In the genomic region with DNA sequence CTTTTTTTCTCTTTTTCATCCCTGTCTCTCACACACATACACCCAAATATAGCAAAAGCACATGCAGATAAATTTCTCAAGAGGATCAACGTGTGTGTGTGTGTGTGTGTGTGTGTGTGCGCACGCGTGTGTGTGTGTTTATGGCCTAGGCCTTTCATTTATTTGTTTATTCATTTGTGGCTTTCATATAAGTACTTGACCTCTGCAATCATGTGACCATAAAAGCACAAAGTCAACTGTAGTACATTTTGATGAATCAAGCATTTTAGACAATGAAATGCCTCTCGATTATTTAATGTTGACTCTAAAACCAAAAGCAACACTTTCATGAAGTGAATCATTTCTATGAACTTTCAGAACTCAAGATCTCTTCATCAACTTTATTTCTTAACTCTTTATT, we compare ENCODE assay signal across 14 cellular contexts.
DNase-seq lines count a peak whose midpoint lies in the region; TF ChIP-seq lines count a peak whose summit lies in the region.
"Had no signal": no experiment of that assay in that cellular context is flagged by ENCODE, and none has a peak within 500 bp of the region (broad histone marks: within the 10 kb centered on the region; RNA-seq: fewer than 3 reads in every experiment).

No MANE protein-coding gene starts in this region.

- TF ChIP-seq POLR2A in vagina (IDR thresholded peaks at IDR 0.05) = no peak

- in situ Hi-C loops in Caki2 (cut with HindIII; ENCODE audit: low pct_unique_long_range_greater_than_20kb, low sequenced_read_pairs) = no loop called here

- no peak for TF ChIP-seq CTCF in vagina (IDR thresholded peaks at IDR 0.05)

- H3K4me3 ChIP-seq in vagina = no peak overlapping the region
- H3K4me3 ChIP-seq: BLaER1 treated with 17β-estradiol and CSF1 and Interleukin-3, amounts not matched to agents 10 nM and 100 nM; GM23248; HAP-1 had no signal

- H3K4me1 ChIP-seq in vagina = no peaks in the 10 kb centered on the region
- H3K4me1 ChIP-seq: BLaER1 treated with 17β-estradiol and CSF1 and Interleukin-3, amounts not matched to agents 10 nM and 100 nM; Caco-2; HAP-1 had no signal

- DNase-seq in NCI-H2029 (lab: John Stamatoyannopoulos, UW) (peak; percentile 12), NCI-H2029 treated with DMSO at 0.1 percent for 48 hours (lab: John Stamatoyannopoulos, UW) (no peak), Caki2 (ENCODE audit: low read depth) (peak; percentile 74), SW480 (ENCODE audit: low spot score) (peak; percentile 1), foreskin melanocyte (peak; percentile 59), GM19240 (ENCODE audit: insufficient read length, low spot score) (no peak), vagina (ENCODE audit: extremely low spot score in 2 of 2) (no peak), middle frontal gyrus (ENCODE audit: extremely low spot score, low spot score) (no peak)
- DNase-seq: Caco-2; CD8-positive, alpha-beta T cell; GM23248; KG1 had no signal

- H3K36me3 ChIP-seq in vagina = no peaks in the 10 kb centered on the region
- H3K36me3 ChIP-seq: BLaER1 treated with 17β-estradiol and CSF1 and Interleukin-3, amounts not matched to agents 10 nM and 100 nM; HAP-1 had no signal

- no peak overlapping the region for H3K27ac ChIP-seq in vagina
- H3K27ac ChIP-seq: BLaER1 treated with 17β-estradiol and CSF1 and Interleukin-3, amounts not matched to agents 10 nM and 100 nM; GM23248 had no signal

- H3K9me3 ChIP-seq in vagina = no peaks in the 10 kb centered on the region
- H3K9me3 ChIP-seq: BLaER1 treated with 17β-estradiol and CSF1 and Interleukin-3, amounts not matched to agents 10 nM and 100 nM; Caco-2; HAP-1 had no signal

- H3K27me3 ChIP-seq in vagina = no peaks in the 10 kb centered on the region
- H3K27me3 ChIP-seq: BLaER1 treated with 17β-estradiol and CSF1 and Interleukin-3, amounts not matched to agents 10 nM and 100 nM had no signal

- intact Hi-C loops in vagina (cut with DNase I) = no loop called here

Comparison
In these comparisons a context has a peak if more than half of its experiments do, and no peak if none do; other contexts are left out.
1. DNase-seq: peak in NCI-H2029 (single experiment), Caki2 (single experiment), SW480 (single experiment) and foreskin melanocyte (single experiment); none in NCI-H2029 treated with DMSO at 0.1 percent for 48 hours (single experiment), GM19240 (single experiment), vagina (0 of 2) and middle frontal gyrus (single experiment).